Comparison of ENCODE assay signal across 1 cellular context in the genomic region with DNA sequence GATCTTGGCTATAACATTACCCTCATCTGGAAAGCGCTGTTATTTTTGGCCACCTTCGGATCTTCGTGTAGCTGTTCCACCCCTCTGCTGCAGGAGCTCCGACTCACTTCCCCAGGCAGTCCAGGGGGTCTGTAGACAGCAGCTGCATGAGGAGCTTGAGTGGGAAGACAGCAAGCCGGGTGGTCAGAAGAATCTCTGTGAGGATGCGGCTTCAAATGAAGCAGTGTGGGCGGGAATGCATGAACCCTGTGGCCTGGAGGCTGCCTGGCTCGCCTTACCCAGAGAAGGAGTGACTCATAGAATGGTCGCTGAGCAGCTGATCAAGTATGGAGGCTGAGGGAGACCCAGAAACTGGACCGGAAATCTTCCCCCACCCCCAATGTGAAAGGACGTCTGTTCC.
TF ChIP-seq lines count a peak whose summit lies in the region.

No MANE protein-coding gene starts in this region.

TF ChIP-seq in K562, 482 proteins besides CTCF, POLR2A, EP300 and RAD21 (continued from another document):
- TF ChIP-seq, protein P1, sequence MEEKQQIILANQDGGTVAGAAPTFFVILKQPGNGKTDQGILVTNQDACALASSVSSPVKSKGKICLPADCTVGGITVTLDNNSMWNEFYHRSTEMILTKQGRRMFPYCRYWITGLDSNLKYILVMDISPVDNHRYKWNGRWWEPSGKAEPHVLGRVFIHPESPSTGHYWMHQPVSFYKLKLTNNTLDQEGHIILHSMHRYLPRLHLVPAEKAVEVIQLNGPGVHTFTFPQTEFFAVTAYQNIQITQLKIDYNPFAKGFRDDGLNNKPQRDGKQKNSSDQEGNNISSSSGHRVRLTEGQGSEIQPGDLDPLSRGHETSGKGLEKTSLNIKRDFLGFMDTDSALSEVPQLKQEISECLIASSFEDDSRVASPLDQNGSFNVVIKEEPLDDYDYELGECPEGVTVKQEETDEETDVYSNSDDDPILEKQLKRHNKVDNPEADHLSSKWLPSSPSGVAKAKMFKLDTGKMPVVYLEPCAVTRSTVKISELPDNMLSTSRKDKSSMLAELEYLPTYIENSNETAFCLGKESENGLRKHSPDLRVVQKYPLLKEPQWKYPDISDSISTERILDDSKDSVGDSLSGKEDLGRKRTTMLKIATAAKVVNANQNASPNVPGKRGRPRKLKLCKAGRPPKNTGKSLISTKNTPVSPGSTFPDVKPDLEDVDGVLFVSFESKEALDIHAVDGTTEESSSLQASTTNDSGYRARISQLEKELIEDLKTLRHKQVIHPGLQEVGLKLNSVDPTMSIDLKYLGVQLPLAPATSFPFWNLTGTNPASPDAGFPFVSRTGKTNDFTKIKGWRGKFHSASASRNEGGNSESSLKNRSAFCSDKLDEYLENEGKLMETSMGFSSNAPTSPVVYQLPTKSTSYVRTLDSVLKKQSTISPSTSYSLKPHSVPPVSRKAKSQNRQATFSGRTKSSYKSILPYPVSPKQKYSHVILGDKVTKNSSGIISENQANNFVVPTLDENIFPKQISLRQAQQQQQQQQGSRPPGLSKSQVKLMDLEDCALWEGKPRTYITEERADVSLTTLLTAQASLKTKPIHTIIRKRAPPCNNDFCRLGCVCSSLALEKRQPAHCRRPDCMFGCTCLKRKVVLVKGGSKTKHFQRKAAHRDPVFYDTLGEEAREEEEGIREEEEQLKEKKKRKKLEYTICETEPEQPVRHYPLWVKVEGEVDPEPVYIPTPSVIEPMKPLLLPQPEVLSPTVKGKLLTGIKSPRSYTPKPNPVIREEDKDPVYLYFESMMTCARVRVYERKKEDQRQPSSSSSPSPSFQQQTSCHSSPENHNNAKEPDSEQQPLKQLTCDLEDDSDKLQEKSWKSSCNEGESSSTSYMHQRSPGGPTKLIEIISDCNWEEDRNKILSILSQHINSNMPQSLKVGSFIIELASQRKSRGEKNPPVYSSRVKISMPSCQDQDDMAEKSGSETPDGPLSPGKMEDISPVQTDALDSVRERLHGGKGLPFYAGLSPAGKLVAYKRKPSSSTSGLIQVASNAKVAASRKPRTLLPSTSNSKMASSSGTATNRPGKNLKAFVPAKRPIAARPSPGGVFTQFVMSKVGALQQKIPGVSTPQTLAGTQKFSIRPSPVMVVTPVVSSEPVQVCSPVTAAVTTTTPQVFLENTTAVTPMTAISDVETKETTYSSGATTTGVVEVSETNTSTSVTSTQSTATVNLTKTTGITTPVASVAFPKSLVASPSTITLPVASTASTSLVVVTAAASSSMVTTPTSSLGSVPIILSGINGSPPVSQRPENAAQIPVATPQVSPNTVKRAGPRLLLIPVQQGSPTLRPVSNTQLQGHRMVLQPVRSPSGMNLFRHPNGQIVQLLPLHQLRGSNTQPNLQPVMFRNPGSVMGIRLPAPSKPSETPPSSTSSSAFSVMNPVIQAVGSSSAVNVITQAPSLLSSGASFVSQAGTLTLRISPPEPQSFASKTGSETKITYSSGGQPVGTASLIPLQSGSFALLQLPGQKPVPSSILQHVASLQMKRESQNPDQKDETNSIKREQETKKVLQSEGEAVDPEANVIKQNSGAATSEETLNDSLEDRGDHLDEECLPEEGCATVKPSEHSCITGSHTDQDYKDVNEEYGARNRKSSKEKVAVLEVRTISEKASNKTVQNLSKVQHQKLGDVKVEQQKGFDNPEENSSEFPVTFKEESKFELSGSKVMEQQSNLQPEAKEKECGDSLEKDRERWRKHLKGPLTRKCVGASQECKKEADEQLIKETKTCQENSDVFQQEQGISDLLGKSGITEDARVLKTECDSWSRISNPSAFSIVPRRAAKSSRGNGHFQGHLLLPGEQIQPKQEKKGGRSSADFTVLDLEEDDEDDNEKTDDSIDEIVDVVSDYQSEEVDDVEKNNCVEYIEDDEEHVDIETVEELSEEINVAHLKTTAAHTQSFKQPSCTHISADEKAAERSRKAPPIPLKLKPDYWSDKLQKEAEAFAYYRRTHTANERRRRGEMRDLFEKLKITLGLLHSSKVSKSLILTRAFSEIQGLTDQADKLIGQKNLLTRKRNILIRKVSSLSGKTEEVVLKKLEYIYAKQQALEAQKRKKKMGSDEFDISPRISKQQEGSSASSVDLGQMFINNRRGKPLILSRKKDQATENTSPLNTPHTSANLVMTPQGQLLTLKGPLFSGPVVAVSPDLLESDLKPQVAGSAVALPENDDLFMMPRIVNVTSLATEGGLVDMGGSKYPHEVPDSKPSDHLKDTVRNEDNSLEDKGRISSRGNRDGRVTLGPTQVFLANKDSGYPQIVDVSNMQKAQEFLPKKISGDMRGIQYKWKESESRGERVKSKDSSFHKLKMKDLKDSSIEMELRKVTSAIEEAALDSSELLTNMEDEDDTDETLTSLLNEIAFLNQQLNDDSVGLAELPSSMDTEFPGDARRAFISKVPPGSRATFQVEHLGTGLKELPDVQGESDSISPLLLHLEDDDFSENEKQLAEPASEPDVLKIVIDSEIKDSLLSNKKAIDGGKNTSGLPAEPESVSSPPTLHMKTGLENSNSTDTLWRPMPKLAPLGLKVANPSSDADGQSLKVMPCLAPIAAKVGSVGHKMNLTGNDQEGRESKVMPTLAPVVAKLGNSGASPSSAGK (IDR thresholded peaks at IDR 0.05), result peak; percentile 50; the same call in 1 of the 2 replicates
